12 cellular contexts compared by ENCODE assay signal in genomic region chr10:131732631-131733127, GRCh38.
"Had no signal": no experiment of that assay in that cellular context is flagged by ENCODE, and none has a peak within 500 bp of the region (broad histone marks: within the 10 kb centered on the region; RNA-seq: fewer than 3 reads in every experiment).

No MANE protein-coding gene starts in this region.

- H3K36me3 ChIP-seq: right atrium auricular region had no signal

- H3K27ac ChIP-seq: coronary artery, epithelial cell of prostate, right atrium auricular region had no signal

- H3K9me3 Mint-ChIP-seq: activated naive CD8-positive, alpha-beta T cell treated with anti-CD3 and anti-CD28 coated beads, Interleukin-2, amount 50 U/mL, for 24 hours had no signal

- H3K4me1 ChIP-seq: right atrium auricular region had no signal

- ATAC-seq: activated naive CD8-positive, alpha-beta T cell treated with anti-CD3 and anti-CD28 coated beads, Interleukin-2, amount 50 U/mL, for 24 hours; stimulated activated memory B cell treated with anti-CD40 and anti-IgM and Interleukin-4, amounts not matched to agents 10 μg/mL and 1 μg/mL and 100 μg/mL, for 72 hours had no signal

- H3K4me3 Mint-ChIP-seq: activated naive CD8-positive, alpha-beta T cell treated with anti-CD3 and anti-CD28 coated beads, Interleukin-2, amount 50 U/mL, for 24 hours; stimulated activated memory B cell treated with anti-CD40 and anti-IgM and Interleukin-4, amounts not matched to agents 10 μg/mL and 1 μg/mL and 100 μg/mL, for 72 hours had no signal

- H3K27ac Mint-ChIP-seq: activated naive CD8-positive, alpha-beta T cell treated with anti-CD3 and anti-CD28 coated beads, Interleukin-2, amount 50 U/mL, for 24 hours; stimulated activated memory B cell treated with anti-CD40 and anti-IgM and Interleukin-4, amounts not matched to agents 10 μg/mL and 1 μg/mL and 100 μg/mL, for 72 hours had no signal

- H3K27me3 ChIP-seq: right atrium auricular region had no signal

- H3K36me3 Mint-ChIP-seq: stimulated activated memory B cell treated with anti-CD40 and anti-IgM and Interleukin-4, amounts not matched to agents 10 μg/mL and 1 μg/mL and 100 μg/mL, for 72 hours had no signal

- H3K4me1 Mint-ChIP-seq: activated naive CD8-positive, alpha-beta T cell treated with anti-CD3 and anti-CD28 coated beads, Interleukin-2, amount 50 U/mL, for 24 hours; stimulated activated memory B cell treated with anti-CD40 and anti-IgM and Interleukin-4, amounts not matched to agents 10 μg/mL and 1 μg/mL and 100 μg/mL, for 72 hours had no signal

- H3K4me3 ChIP-seq: coronary artery, right atrium auricular region had no signal

- FAIRE-seq: astrocyte had no signal

- DNase-seq: activated CD4-positive, alpha-beta T cell treated with anti-CD3 and anti-CD28 coated beads for 1 hour; activated CD4-positive, alpha-beta T cell treated with anti-CD3 and anti-CD28 coated beads, Interleukin-2, amount 50 U/mL, for 48 hours; activated naive CD8-positive, alpha-beta T cell treated with anti-CD3 and anti-CD28 coated beads, Interleukin-2, amount 50 U/mL, for 24 hours; central memory CD4-positive, alpha-beta T cell; effector CD4-positive, alpha-beta T cell; hippocampal formation; kidney glomerular epithelial cell had no signal
